ENCODE assay signal across 1 cellular context in the genomic region with DNA sequence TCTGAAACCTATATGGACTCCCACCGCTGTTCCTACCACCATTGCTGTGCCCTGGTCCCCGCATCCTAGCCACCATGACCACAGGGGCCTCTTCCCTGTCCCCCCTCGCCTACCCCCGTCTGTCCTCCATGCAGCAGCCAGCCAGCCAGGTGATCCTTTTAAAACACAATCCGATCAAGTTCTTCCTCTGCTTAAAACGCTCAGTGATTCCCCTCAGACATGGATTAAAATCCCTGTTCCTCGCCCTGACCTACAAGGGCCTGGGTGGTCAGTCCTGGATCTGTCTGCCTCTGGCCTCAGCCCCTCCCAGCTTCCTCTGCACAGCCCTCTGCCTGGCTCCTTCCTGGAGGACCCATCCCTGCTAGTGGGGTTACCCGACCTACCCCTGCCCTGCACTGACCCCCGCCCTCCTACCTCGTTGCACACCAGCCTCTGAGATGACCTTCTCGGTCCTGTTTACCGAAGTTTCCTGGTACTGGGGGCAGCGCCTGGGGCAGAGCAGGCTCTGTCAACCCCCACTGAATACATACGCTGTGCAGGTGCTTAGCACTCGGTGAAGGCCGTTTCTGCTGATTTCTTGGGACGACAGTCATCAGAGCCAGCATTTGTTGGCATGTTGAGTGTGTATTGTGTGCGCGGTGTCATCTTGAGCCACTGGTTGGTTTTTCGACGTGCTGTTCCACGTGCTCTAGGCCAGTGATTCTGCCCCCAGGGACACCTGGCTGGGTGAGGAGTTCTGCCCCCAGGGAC.
TF ChIP-seq lines count a peak whose summit lies in the region.

No MANE protein-coding gene starts in this region.

TF ChIP-seq in K562, 482 proteins besides CTCF, POLR2A, EP300 and RAD21:
- TF ChIP-seq CBX2 (IDR thresholded peaks at IDR 0.05; ENCODE audit: insufficient read depth, low read length, poor library complexity, severe bottlenecking) (no peak), NCOR1 (IDR thresholded peaks at IDR 0.05) (no peak), SP2 (IDR thresholded peaks at IDR 0.05; ENCODE audit: extremely low read depth, low read depth, low read length, poor library complexity, severe bottlenecking) (no peak), ZNF780A (CRISPR knock-in tag; IDR thresholded peaks at IDR 0.05) (0 out of 2 replicates have a peak, but pooled peaks have one; percentile 41), NR1H2 (CRISPR knock-in tag; IDR thresholded peaks at IDR 0.05) (no peak), ZNF3 (CRISPR knock-in tag; IDR thresholded peaks at IDR 0.05) (peak; percentile 50; the same call in 1 of the 2 replicates), ZNF197 (CRISPR knock-in tag; IDR thresholded peaks at IDR 0.05; ENCODE audit: low read depth) (no peak), MAZ (CRISPR knock-in tag; conservative IDR thresholded peaks at IDR 0.05 in 1 of 2, IDR thresholded peaks at IDR 0.05 in 1 of 2) (0 out of 4 replicates have a peak, but pooled peaks of 1 of the 2 experiments have one; percentile 8), KHSRP (IDR thresholded peaks at IDR 0.05) (no peak), OTX1 (CRISPR knock-in tag; IDR thresholded peaks at IDR 0.05) (0 out of 2 replicates have a peak, but pooled peaks have one; percentile 20), CBX1 (IDR thresholded peaks at IDR 0.05; ENCODE audit: low read depth) (no peak), ZNF445 (CRISPR knock-in tag; IDR thresholded peaks at IDR 0.05; ENCODE audit: low read depth) (no peak), HBP1 (CRISPR knock-in tag; IDR thresholded peaks at IDR 0.05) (peak; percentile 69; the same call in 1 of the 2 replicates)
TF ChIP-seq in K562: peak in this region for 5.
